ENCODE assay signal across 9 cellular contexts in genomic region chr12:117874842-117875434, GRCh38.
DNase-seq lines count a peak whose midpoint lies in the region; ATAC-seq and TF ChIP-seq lines count a peak whose summit lies in the region.
"Had no signal": no experiment of that assay in that cellular context is flagged by ENCODE, and none has a peak within 500 bp of the region (broad histone marks: within the 10 kb centered on the region; RNA-seq: fewer than 3 reads in every experiment).

No MANE protein-coding gene starts in this region.

- ATAC-seq in HG03139 (IDR thresholded peaks at IDR 0.05; ENCODE audit: unreplicated experiment) (peak; percentile 69), HG03025 (IDR thresholded peaks at IDR 0.05; ENCODE audit: low FRiP score, unreplicated experiment) (no peak)
- ATAC-seq in naive thymus-derived CD4-positive, alpha-beta T cell = peak; percentile 69

- H3K4me3 ChIP-seq in epithelial cell of proximal tubule (ENCODE audit: low read depth, low read length) = no peak overlapping the region
- no peak overlapping the region for H3K4me3 ChIP-seq in naive thymus-derived CD4-positive, alpha-beta T cell (ENCODE audit: low read length)

- peaks cover 20 to 34% (median 26%) of the 10 kb centered on the region in 5 donors for H3K27me3 Mint-ChIP-seq in naive thymus-derived CD4-positive, alpha-beta T cell

- no peaks in the 10 kb centered on the region for H3K36me3 Mint-ChIP-seq in naive thymus-derived CD4-positive, alpha-beta T cell

- intact Hi-C loops in naive thymus-derived CD4-positive, alpha-beta T cell (cut with micrococcal nuclease) = loop anchor here (1.0 to 10.0 kb wide), 5 partner anchors 159 to 500 kb away; partner anchors contain the start of genes PEBP1 (in 1 of the 2), SUDS3 (in 1 of the 2) and TAOK3 (in 1 of the 2)

- CTCF ChIA-PET in naive thymus-derived CD4-positive, alpha-beta T cell (lab: Charles Lee) = interaction anchor here (0.5 to 0.6 kb wide), 2 partner anchors 55 to 537 kb away, joined by 3 to 4 read pairs; no protein-coding TSS in a partner anchor

- peak overlapping the region in 1 of 9 donors; percentile 34 for H3K27ac Mint-ChIP-seq in naive thymus-derived CD4-positive, alpha-beta T cell

- TF ChIP-seq CTCF in epithelial cell of proximal tubule (conservative IDR thresholded peaks at IDR 0.05; ENCODE audit: low read depth, low read length) = peak; percentile 89

- peak; percentile 11 for DNase-seq in GDM1 (lab: John Stamatoyannopoulos, UW)
- peak; percentile 10 for DNase-seq in NCI-H82 treated with DMSO at 0.1 percent for 48 hours (lab: John Stamatoyannopoulos, UW; ENCODE audit: unreplicated experiment)
- DNase-seq in activated CD8-positive, alpha-beta memory T cell treated with anti-CD3 and anti-CD28 coated beads, Interleukin-2, amount 50 U/mL, for 4 hours = peak; percentile 43
- DNase-seq in epithelial cell of proximal tubule (ENCODE audit: low read depth) = no peak
- peak; percentile 10 to 70 (median 39) for DNase-seq in naive thymus-derived CD4-positive, alpha-beta T cell
- peak in 4 of 6 experiments; percentile 11 to 27 (median 20) for DNase-seq in stimulated activated naive CD4-positive, alpha-beta T cell (lab: John Stamatoyannopoulos, UW)

- POLR2A ChIA-PET in naive thymus-derived CD4-positive, alpha-beta T cell (lab: Charles Lee) = no interaction called here

- H3K27me3 ChIP-seq in naive thymus-derived CD4-positive, alpha-beta T cell (ENCODE audit: control insufficient read depth in 2 of 2, insufficient read depth in 2 of 2, low read length in 2 of 2) = peaks cover 0 to 3% of the 10 kb centered on the region in 2 donors

- H3K4me1 ChIP-seq in naive thymus-derived CD4-positive, alpha-beta T cell (ENCODE audit: control insufficient read depth in 2 of 2, insufficient read depth in 2 of 2, low read length in 2 of 2) = peaks cover 0 to 4% of the 10 kb centered on the region in 2 donors

- H3K27ac ChIP-seq in naive thymus-derived CD4-positive, alpha-beta T cell (ENCODE audit: low read depth, low read length) = no peak overlapping the region
- H3K27ac ChIP-seq: epithelial cell of prostate had no signal

- peak overlapping the region in 1 of 10 donors; percentile 30 for H3K4me3 Mint-ChIP-seq in naive thymus-derived CD4-positive, alpha-beta T cell

- no peaks in the 10 kb centered on the region for H3K9me3 ChIP-seq in naive thymus-derived CD4-positive, alpha-beta T cell (ENCODE audit: control insufficient read depth in 2 of 3, low read length in 3 of 3)

- H3K36me3 ChIP-seq in naive thymus-derived CD4-positive, alpha-beta T cell (ENCODE audit: control insufficient read depth in 2 of 3, insufficient read depth in 3 of 3, low read length in 3 of 3) = no peaks in the 10 kb centered on the region

- H3K4me1 Mint-ChIP-seq in naive thymus-derived CD4-positive, alpha-beta T cell = peaks cover 0 to 6% (median 4%) of the 10 kb centered on the region in 7 donors

- H3K9me3 Mint-ChIP-seq in naive thymus-derived CD4-positive, alpha-beta T cell = no peaks in the 10 kb centered on the region
